In the genomic region with DNA sequence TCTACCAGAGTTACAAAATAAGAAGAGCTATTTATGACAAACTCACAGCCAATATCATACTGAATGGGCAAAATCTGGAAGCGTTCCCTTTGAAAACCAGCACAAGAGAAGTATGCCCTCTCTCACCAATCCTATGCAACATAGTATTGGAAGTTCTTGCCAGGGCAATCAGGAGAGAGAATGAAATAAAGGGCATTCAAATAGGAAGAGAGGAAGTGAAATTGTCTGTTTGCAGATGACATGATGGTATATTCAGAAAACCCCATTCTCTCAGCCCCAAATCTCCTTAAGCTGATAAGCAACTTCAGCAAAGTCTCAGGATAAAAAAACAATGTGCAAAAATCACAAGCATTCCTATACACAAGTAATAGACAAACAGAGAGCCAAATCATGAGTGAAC, we compare ENCODE assay signal across 27 cellular contexts.
"Had no signal": no experiment of that assay in that cellular context is flagged by ENCODE, and none has a peak within 500 bp of the region (broad histone marks: within the 10 kb centered on the region; RNA-seq: fewer than 3 reads in every experiment).

No MANE protein-coding gene starts in this region.

- H3K4me3 ChIP-seq: ovary, psoas muscle, right lobe of liver, sigmoid colon, stomach, thoracic aorta, thyroid gland, tibial nerve, upper lobe of left lung had no signal

- H3K9me3 Mint-ChIP-seq: nephron progenitor cell had no signal

- H3K27me3 ChIP-seq: ovary, right lobe of liver, sigmoid colon, stomach, thyroid gland, tibial nerve, upper lobe of left lung had no signal

- DNase-seq: naive B cell; naive thymus-derived CD8-positive, alpha-beta T cell; nephron progenitor cell; occipital lobe; ovary; posterior cingulate gyrus; psoas muscle; right cardiac atrium; right lobe of liver; sigmoid colon; small intestine; stimulated activated CD4-positive, alpha-beta T cell treated with anti-CD3 and anti-CD28 coated beads, Interleukin-15, amount 100 ng/mL, for 24 hours; stimulated activated CD4-positive, alpha-beta T cell treated with anti-CD3 and anti-CD28 coated beads, Interleukin-4, amount 100 ng/mL, for 24 hours; stimulated activated naive B cell treated with anti-CD40 and anti-IgM and Interleukin-4, amounts not matched to agents 10 μg/mL and 1 μg/mL and 100 μg/mL, for 72 hours; stimulated activated naive CD4-positive, alpha-beta T cell treated with Interleukin-2 at 50 U/mL for 16 hours; stomach; thyroid gland; trophoblast cell; upper lobe of left lung had no signal

- H3K27ac Mint-ChIP-seq: naive B cell; naive thymus-derived CD8-positive, alpha-beta T cell; natural killer cell treated with Interleukin-12 subunit alpha and Interleukin-12 subunit beta and Interleukin-15 and Interleukin-18, amount 100 ng/mL, for 72 hours; nephron progenitor cell; progenitor cell of endocrine pancreas; stimulated activated effector memory CD8-positive, alpha-beta T cell treated with anti-CD3 and anti-CD28 coated beads, Interleukin-12 subunit alpha, Interleukin-12 subunit beta, amount 100 ng/mL, for 72 hours; stimulated activated naive B cell treated with anti-CD40 and anti-IgM and Interleukin-4, amounts not matched to agents 10 μg/mL and 1 μg/mL and 100 μg/mL, for 72 hours; stimulated activated naive CD8-positive, alpha-beta T cell treated with anti-CD3 and anti-CD28 coated beads, Interleukin-15, Interleukin-2, amounts not matched to agents 100 ng/mL and 50 ng/mL, for 24 hours had no signal

- H2AFZ ChIP-seq: parathyroid adenoma had no signal

- H3K9ac ChIP-seq: parathyroid adenoma had no signal

- H3K4me3 Mint-ChIP-seq: naive B cell; naive thymus-derived CD8-positive, alpha-beta T cell; natural killer cell treated with Interleukin-12 subunit alpha and Interleukin-12 subunit beta and Interleukin-15 and Interleukin-18, amount 100 ng/mL, for 72 hours; nephron progenitor cell; neural crest cell; stimulated activated effector memory CD8-positive, alpha-beta T cell treated with anti-CD3 and anti-CD28 coated beads, Interleukin-12 subunit alpha, Interleukin-12 subunit beta, amount 100 ng/mL, for 72 hours; stimulated activated naive B cell treated with anti-CD40 and anti-IgM and Interleukin-4, amounts not matched to agents 10 μg/mL and 1 μg/mL and 100 μg/mL, for 72 hours; stimulated activated naive CD8-positive, alpha-beta T cell treated with anti-CD3 and anti-CD28 coated beads, Interleukin-15, Interleukin-2, amounts not matched to agents 100 ng/mL and 50 ng/mL, for 24 hours had no signal

- H3K36me3 ChIP-seq: ovary, right lobe of liver, sigmoid colon, stomach, thoracic aorta, thyroid gland, tibial nerve, upper lobe of left lung had no signal

- H3K4me1 Mint-ChIP-seq: naive B cell; naive thymus-derived CD8-positive, alpha-beta T cell; nephron progenitor cell; neural crest cell; stimulated activated effector memory CD8-positive, alpha-beta T cell treated with anti-CD3 and anti-CD28 coated beads, Interleukin-12 subunit alpha, Interleukin-12 subunit beta, amount 100 ng/mL, for 72 hours; stimulated activated naive B cell treated with anti-CD40 and anti-IgM and Interleukin-4, amounts not matched to agents 10 μg/mL and 1 μg/mL and 100 μg/mL, for 72 hours had no signal

- H3K27ac ChIP-seq: ovary, parathyroid adenoma, psoas muscle, right lobe of liver, sigmoid colon, stomach, thoracic aorta, thyroid gland, tibial nerve, upper lobe of left lung had no signal

- H3K36me3 Mint-ChIP-seq: naive B cell; stimulated activated effector memory CD8-positive, alpha-beta T cell treated with anti-CD3 and anti-CD28 coated beads, Interleukin-12 subunit alpha, Interleukin-12 subunit beta, amount 100 ng/mL, for 72 hours; stimulated activated naive B cell treated with anti-CD40 and anti-IgM and Interleukin-4, amounts not matched to agents 10 μg/mL and 1 μg/mL and 100 μg/mL, for 72 hours had no signal

- H3K27me3 Mint-ChIP-seq: naive B cell; naive thymus-derived CD8-positive, alpha-beta T cell; natural killer cell treated with Interleukin-12 subunit alpha and Interleukin-12 subunit beta and Interleukin-15 and Interleukin-18, amount 100 ng/mL, for 72 hours; progenitor cell of endocrine pancreas; stimulated activated naive B cell treated with anti-CD40 and anti-IgM and Interleukin-4, amounts not matched to agents 10 μg/mL and 1 μg/mL and 100 μg/mL, for 72 hours; stimulated activated naive CD8-positive, alpha-beta T cell treated with anti-CD3 and anti-CD28 coated beads, Interleukin-15, Interleukin-2, amounts not matched to agents 100 ng/mL and 50 ng/mL, for 24 hours had no signal

- H3K79me2 ChIP-seq: parathyroid adenoma had no signal

- H3K4me1 ChIP-seq: parathyroid adenoma, psoas muscle, right lobe of liver, sigmoid colon, stomach, thyroid gland, tibial nerve, upper lobe of left lung had no signal

- H3K9me3 ChIP-seq: ovary, psoas muscle, right lobe of liver, sigmoid colon, stomach, thoracic aorta, thyroid gland, tibial nerve, upper lobe of left lung had no signal
